Comparison of ENCODE assay signal across 8 cellular contexts in genomic region chr17:37488607-37489196, GRCh38. TPM values are rescaled to one million over a fixed set of nuclear protein-coding genes. Genes with fewer than 3 reads are reported as not detected.
A peak's percentile ranks its signal among the peaks of the same experiment; 100 is the strongest.
DNase-seq lines count a peak whose midpoint lies in the region; ATAC-seq and TF ChIP-seq lines count a peak whose summit lies in the region.

No MANE protein-coding gene starts in this region.

- DNase-seq in CD4-positive, CD25-positive, alpha-beta regulatory T cell = peak; percentile 33 to 65 (median 42)
- DNase-seq in NCI-H526 treated with DMSO at 0.1 percent for 48 hours (lab: John Stamatoyannopoulos, UW) (peak; percentile 64), activated T-cell treated with anti-CD3 and anti-CD28 coated beads for 4 hours (peak; percentile 61)
- DNase-seq in stimulated activated CD8-positive, alpha-beta memory T cell treated with anti-CD3 and anti-CD28 coated beads, Interleukin-4, amount 100 ng/mL, for 48 hours = peak; percentile 75

- H3K9me3 Mint-ChIP-seq in CD4-positive, CD25-positive, alpha-beta regulatory T cell = no peaks in the 10 kb centered on the region

- 1 to 2% methylated on average over 25 of the region's 25 CpGs for WGBS in esophagus, 2 donors

- TF ChIP-seq CTCF in HEK293 (tag by site-specific recombination; IDR thresholded peaks at IDR 0.05) = no peak

- H3K9ac ChIP-seq in muscle layer of colon (ENCODE audit: low read length) = peak overlapping the region; percentile 47

- peak; percentile 16 to 25 for ATAC-seq in CD4-positive, CD25-positive, alpha-beta regulatory T cell (ENCODE audit: low read depth in 2 of 2)
- no peak for ATAC-seq in GM18519 (IDR thresholded peaks at IDR 0.05; ENCODE audit: low FRiP score, unreplicated experiment)

- H3K27me3 Mint-ChIP-seq in CD4-positive, CD25-positive, alpha-beta regulatory T cell = peaks cover 5% of the 10 kb centered on the region

- peak overlapping the region; percentile 65 for H3K4me3 ChIP-seq in CD4-positive, CD25-positive, alpha-beta regulatory T cell (ENCODE audit: low read depth, low read length)
- peak overlapping the region; percentile 74 for H3K4me3 ChIP-seq in HEK293 (ENCODE audit: low read depth, low read length)
- peak overlapping the region; percentile 55 to 64 for H3K4me3 ChIP-seq in esophagus (ENCODE audit: low read depth in 1 of 2, low read length in 2 of 2)
- H3K4me3 ChIP-seq in muscle layer of colon (ENCODE audit: low read depth in 1 of 2, low read length in 2 of 2) = peak overlapping the region; percentile 67 to 92

- POLR2A ChIA-PET in HEK293 (lab: Yijun Ruan, JAX) = interaction anchor here (0.7 to 1.1 kb wide), 6 partner anchors 12 to 121 kb away, joined by 3 to 8 read pairs (median 4); partner anchors contain the start of genes ACACA, SYNRG and TADA2A

- H3K36me3 Mint-ChIP-seq in CD4-positive, CD25-positive, alpha-beta regulatory T cell = no peaks in the 10 kb centered on the region

- no peaks in the 10 kb centered on the region for H3K36me3 ChIP-seq in CD4-positive, CD25-positive, alpha-beta regulatory T cell (ENCODE audit: control insufficient read depth, insufficient read depth, low read length)
- H3K36me3 ChIP-seq in HEK293 (ENCODE audit: control insufficient read depth in 2 of 2, insufficient read depth in 1 of 2, low read length in 2 of 2) = no peaks in the 10 kb centered on the region
- H3K36me3 ChIP-seq in esophagus (ENCODE audit: control insufficient read depth in 2 of 2, insufficient read depth in 2 of 2, low read length in 1 of 2) = no peaks in the 10 kb centered on the region
- H3K36me3 ChIP-seq in muscle layer of colon (ENCODE audit: insufficient read depth, low read length) = no peaks in the 10 kb centered on the region

- H3K9me3 ChIP-seq in CD4-positive, CD25-positive, alpha-beta regulatory T cell (ENCODE audit: control insufficient read depth in 2 of 2, low read length in 2 of 2) = no peaks in the 10 kb centered on the region
- no peaks in the 10 kb centered on the region for H3K9me3 ChIP-seq in HEK293 (ENCODE audit: control insufficient read depth, insufficient read depth, low read depth, low read length)
- no peaks in the 10 kb centered on the region for H3K9me3 ChIP-seq in esophagus (ENCODE audit: control insufficient read depth in 2 of 2, insufficient read depth in 1 of 2, low read depth in 1 of 2, low read length in 1 of 2)
- H3K9me3 ChIP-seq in muscle layer of colon (ENCODE audit: low read length) = no peaks in the 10 kb centered on the region

- H3K27ac Mint-ChIP-seq in CD4-positive, CD25-positive, alpha-beta regulatory T cell = peak overlapping the region; percentile 78 to 90 (median 86)

- H3K4me3 Mint-ChIP-seq in CD4-positive, CD25-positive, alpha-beta regulatory T cell = peak overlapping the region; percentile 88 to 92 (median 90)

- CTCF ChIA-PET in HEK293 (lab: Yijun Ruan, JAX) = interaction anchor here (0.8 to 1.2 kb wide), 2 partner anchors 82 to 115 kb away, joined by 3 to 6 read pairs; no protein-coding TSS in a partner anchor

- peaks cover 16 to 31% (median 22%) of the 10 kb centered on the region in 4 donors for H3K4me1 Mint-ChIP-seq in CD4-positive, CD25-positive, alpha-beta regulatory T cell

- H3K4me1 ChIP-seq in CD4-positive, CD25-positive, alpha-beta regulatory T cell (ENCODE audit: control insufficient read depth, insufficient read depth, low read length, poor library complexity, severe bottlenecking) = peaks cover 20% of the 10 kb centered on the region
- H3K4me1 ChIP-seq in HEK293 (ENCODE audit: control insufficient read depth, insufficient read depth, low read length) (peaks cover 16% of the 10 kb centered on the region), esophagus (ENCODE audit: control insufficient read depth in 2 of 2, insufficient read depth in 2 of 2, low read length in 1 of 2) (no peaks in the 10 kb centered on the region), muscle layer of colon (ENCODE audit: insufficient read depth, low read length) (peaks cover 31% of the 10 kb centered on the region)

- no peaks in the 10 kb centered on the region for H3K27me3 ChIP-seq in CD4-positive, CD25-positive, alpha-beta regulatory T cell (ENCODE audit: control insufficient read depth, insufficient read depth, low read length)
- H3K27me3 ChIP-seq in esophagus (ENCODE audit: control insufficient read depth in 1 of 2, insufficient read depth in 2 of 2, low read length in 2 of 2) = no peaks in the 10 kb centered on the region
- no peaks in the 10 kb centered on the region for H3K27me3 ChIP-seq in muscle layer of colon (ENCODE audit: control insufficient read depth in 1 of 2, insufficient read depth in 2 of 2, low read length in 2 of 2)

- peak overlapping the region; percentile 66 for H3K27ac ChIP-seq in CD4-positive, CD25-positive, alpha-beta regulatory T cell (ENCODE audit: insufficient read depth, low read length, poor library complexity, severe bottlenecking)
- H3K27ac ChIP-seq in HEK293 (ENCODE audit: extremely low read depth, low read depth, low read length) (peak overlapping the region; percentile 94), esophagus (ENCODE audit: low read depth in 2 of 2, low read length in 1 of 2) (peak overlapping the region; percentile 86 to 98), muscle layer of colon (ENCODE audit: low read depth, low read length) (peak overlapping the region; percentile 12)

TF ChIP-seq in HEK293, 187 proteins besides CTCF, POLR2A, EP300 and RAD21 (continues in another document):
- TF ChIP-seq ZNF449 (tag by site-specific recombination; IDR thresholded peaks at IDR 0.05) (peak; percentile 86), PRDM1 (tag by site-specific recombination; IDR thresholded peaks at IDR 0.05) (no peak), ZNF600 (tag by site-specific recombination; IDR thresholded peaks at IDR 0.05) (peak; percentile 62), GLI2 (tag by site-specific recombination; IDR thresholded peaks at IDR 0.05; ENCODE audit: borderline replicate concordance, low read depth) (no peak), ZFHX2 (tag by site-specific recombination; conservative IDR thresholded peaks at IDR 0.05) (peak; percentile 81), ZNF548 (tag by site-specific recombination; IDR thresholded peaks at IDR 0.05) (no peak), HIC1 (tag by site-specific recombination; IDR thresholded peaks at IDR 0.05) (peak; percentile 56), ZSCAN23 (tag by site-specific recombination; IDR thresholded peaks at IDR 0.05) (0 out of 2 replicates have a peak, but pooled peaks have one; percentile 8), ZBTB6 (tag by site-specific recombination; IDR thresholded peaks at IDR 0.05) (0 out of 2 replicates have a peak, but pooled peaks have one; percentile 20), TCF7L2 (IDR thresholded peaks at IDR 0.05; ENCODE audit: borderline replicate concordance, low read depth, low read length) (no peak)

RNA-seq across cellular contexts. Expression of gene DUSP14, which starts 1.0 kb away (rescaled TPM):
- 2.4 TPM for total RNA-seq in CD4-positive, CD25-positive, alpha-beta regulatory T cell
- polyA plus RNA-seq in CD4-positive, CD25-positive, alpha-beta regulatory T cell = 1 to 10 TPM; 4.7 to 9.4 (median 7.7) TPM
- 10 to 100 TPM; 13.2 to 31.5 TPM for polyA plus RNA-seq in esophagus

Comparison
In these comparisons a context has a peak if more than half of its experiments do, and no peak if none do; other contexts are left out.
1. H3K27ac ChIP-seq: peak in every context shown above with its lines; median percentile 94 in HEK293; 92 in esophagus; 66 in CD4-positive, CD25-positive, alpha-beta regulatory T cell; 12 in muscle layer of colon.